Comparison of ENCODE assay signal across 18 cellular contexts in genomic region chr1:236998571-236998970, GRCh38. TPM values are rescaled to one million over a fixed set of nuclear protein-coding genes. Genes with fewer than 3 reads are reported as not detected.
"Had no signal": no experiment of that assay in that cellular context is flagged by ENCODE, and none has a peak within 500 bp of the region (broad histone marks: within the 10 kb centered on the region; RNA-seq: fewer than 3 reads in every experiment).

No MANE protein-coding gene starts in this region.

- H3K9ac ChIP-seq: parathyroid adenoma had no signal

- H3K4me1 ChIP-seq: colonic mucosa, parathyroid adenoma had no signal

- H3K9me3 ChIP-seq: colonic mucosa, transverse colon had no signal

- H3K27ac ChIP-seq: colonic mucosa, parathyroid adenoma had no signal

- DNase-seq: activated CD4-positive, alpha-beta memory T cell treated with anti-CD3 and anti-CD28 coated beads for 36 hours; activated CD4-positive, alpha-beta T cell treated with anti-CD3 and anti-CD28 coated beads for 1 hour; activated naive CD4-positive, alpha-beta T cell treated with Interleukin-2 at 50 U/mL for 16 hours; activated naive CD8-positive, alpha-beta T cell treated with anti-CD3 and anti-CD28 coated beads, Interleukin-2, amount 50 U/mL, for 24 hours; activated T-cell treated with anti-CD3 and anti-CD28 coated beads, Interleukin-2, amount 50 U/mL, for 72 hours; colonic mucosa; effector CD4-positive, alpha-beta T cell; hippocampal formation; kidney glomerular epithelial cell; naive B cell; T-helper 2 cell; transverse colon had no signal

- H3K36me3 ChIP-seq: colonic mucosa, transverse colon had no signal

- H3K27me3 ChIP-seq: colonic mucosa, transverse colon had no signal

- H3K4me3 ChIP-seq: colonic mucosa, smooth muscle cell, transverse colon had no signal

- FAIRE-seq: astrocyte, frontal cortex had no signal

RNA-seq across cellular contexts. Expression of gene MT1HL1, which starts 5.7 kb away (rescaled TPM):
- total RNA-seq: activated CD4-positive, alpha-beta memory T cell treated with anti-CD3 and anti-CD28 coated beads for 36 hours; activated T-cell treated with anti-CD3 and anti-CD28 coated beads, Interleukin-2, amount 50 U/mL, for 72 hours; astrocyte; colonic mucosa; fibroblast of lung; frontal cortex; lung microvascular endothelial cell; smooth muscle cell; transverse colon had no signal
- polyA plus RNA-seq: fibroblast of lung, smooth muscle cell had no signal

RNA-seq across cellular contexts. Expression of gene RYR2, which starts 43.4 kb away (rescaled TPM):
- polyA plus RNA-seq: smooth muscle cell had no signal
